In the genomic region with DNA sequence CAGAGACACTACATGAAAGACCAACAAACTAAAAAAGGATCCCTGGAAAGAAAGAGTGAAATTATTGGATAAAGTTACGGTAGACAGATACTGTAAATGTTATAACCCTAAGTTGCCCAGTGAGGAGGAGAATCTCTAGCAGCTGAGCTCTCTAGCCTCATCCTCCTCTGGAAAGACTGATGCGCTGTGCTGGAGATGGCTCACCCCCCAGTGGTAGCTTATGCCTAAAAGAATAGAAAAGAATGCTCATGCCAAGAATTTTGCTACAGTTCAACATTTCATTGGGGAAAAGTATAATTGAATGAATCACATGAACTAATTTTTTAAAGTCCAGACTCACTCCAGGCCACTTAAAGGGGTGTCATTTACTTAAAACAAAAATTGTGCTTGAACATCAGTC, we compare ENCODE assay signal across 20 cellular contexts. TPM values are rescaled to one million over a fixed set of nuclear protein-coding genes. Genes with fewer than 3 reads are reported as not detected.
"Had no signal": no experiment of that assay in that cellular context is flagged by ENCODE, and none has a peak within 500 bp of the region (broad histone marks: within the 10 kb centered on the region; RNA-seq: fewer than 3 reads in every experiment).

No MANE protein-coding gene starts in this region.

- FAIRE-seq: colon, islet of Langerhans, pancreas had no signal

- H3K27ac ChIP-seq: foreskin keratinocyte, heart left ventricle, neural progenitor cell, pancreas, prostate gland, spleen, stomach had no signal

- ATAC-seq: foreskin keratinocyte; heart left ventricle; natural killer cell treated with Interleukin-12 subunit alpha and Interleukin-12 subunit beta and Interleukin-15 and Interleukin-18, amount 100 ng/mL, for 72 hours; pancreas; sciatic nerve; stimulated activated naive B cell treated with anti-CD40 and anti-IgM and Interleukin-4, amounts not matched to agents 10 μg/mL and 1 μg/mL and 100 μg/mL, for 72 hours had no signal

- H3K27me3 ChIP-seq: foreskin keratinocyte, heart left ventricle, pancreas, spleen, stomach had no signal

- H3K36me3 ChIP-seq: heart left ventricle, neural progenitor cell, pancreas, prostate gland, spleen, stomach had no signal

- H3K4me1 ChIP-seq: foreskin keratinocyte, heart left ventricle, pancreas, prostate gland, spleen, stomach had no signal

- DNase-seq: erythroblast; foreskin keratinocyte; heart left ventricle; hippocampal formation; kidney glomerular epithelial cell; mammary epithelial cell; pancreas; retina; spleen; stimulated activated CD4-positive, alpha-beta T cell treated with anti-CD3 and anti-CD28 coated beads, Interleukin-15, amount 100 ng/mL, for 24 hours; stimulated activated CD4-positive, alpha-beta T cell treated with anti-CD3 and anti-CD28 coated beads, Interleukin-1b, Interleukin-23, amount 100 ng/mL, for 48 hours; stimulated activated CD4-positive, alpha-beta T cell treated with anti-CD3 and anti-CD28 coated beads, Interleukin-4, amount 100 ng/mL, for 24 hours; stimulated activated naive B cell treated with anti-CD40 and anti-IgM and Interleukin-4, amounts not matched to agents 10 μg/mL and 1 μg/mL and 100 μg/mL, for 72 hours; stomach had no signal

- H3K9me3 ChIP-seq: pancreas, prostate gland had no signal

- H3K4me3 ChIP-seq: heart left ventricle, neural progenitor cell, pancreas, prostate gland, spleen, stomach had no signal

RNA-seq across cellular contexts. Expression of a gene that starts 50.8 kb away (rescaled TPM):
- total RNA-seq: natural killer cell treated with Interleukin-12 subunit alpha and Interleukin-12 subunit beta and Interleukin-15 and Interleukin-18, amount 100 ng/mL, for 72 hours had no signal
